8 cellular contexts compared by ENCODE assay signal in genomic region chr2:157830696-157831570, GRCh38. TPM values are rescaled to one million over a fixed set of nuclear protein-coding genes. Genes with fewer than 3 reads are reported as not detected.
DNase-seq lines count a peak whose midpoint lies in the region; ATAC-seq, FAIRE-seq and TF ChIP-seq lines count a peak whose summit lies in the region.

No MANE protein-coding gene starts in this region.

- H3K27me3 ChIP-seq in K562 (ENCODE audit: control insufficient read depth in 2 of 2, insufficient read depth in 2 of 2, low read length in 2 of 2), result no peaks in the 10 kb centered on the region
- H3K27me3 ChIP-seq in upper lobe of left lung, result no peaks in the 10 kb centered on the region
- no peaks in the 10 kb centered on the region for H3K27me3 ChIP-seq in neuronal stem cell (ENCODE audit: control insufficient read depth in 3 of 3, insufficient read depth in 3 of 3, low read depth in 1 of 3, low read length in 3 of 3)

- H3K4me1 ChIP-seq in K562 (replicated peaks in 1 of 2; ENCODE audit: control insufficient read depth in 2 of 2, insufficient read depth in 2 of 2, low read length in 2 of 2) (peaks cover 0 to 6% of the 10 kb centered on the region in 2 experiments; a peak in 3 of 5 replicates), upper lobe of left lung (peaks cover 0 to 15% (median 11%) of the 10 kb centered on the region in 4 donors), neuronal stem cell (ENCODE audit: control insufficient read depth in 2 of 2, insufficient read depth in 1 of 2, low read depth in 1 of 2, low read length in 2 of 2) (no peaks in the 10 kb centered on the region)

- H3K4me2 ChIP-seq in K562 (ENCODE audit: insufficient read depth, low read length) (no peak overlapping the region), neuronal stem cell (ENCODE audit: insufficient read depth, low read length, poor library complexity, severe bottlenecking) (no peak overlapping the region)

- no peak for TF ChIP-seq RAD21 in K562 (CRISPR knock-in tag; conservative IDR thresholded peaks at IDR 0.05 in 1 of 2, IDR thresholded peaks at IDR 0.05 in 1 of 2)

- H3K27ac ChIP-seq in K562 (ENCODE audit: extremely low read depth, low read depth, low read length) (peak overlapping the region; percentile 10; the same call in 1 of the 3 replicates), upper lobe of left lung (peak overlapping the region; percentile 15 to 73 (median 57)), neuronal stem cell (replicated peaks; ENCODE audit: low read length) (no peak overlapping the region)

- TF ChIP-seq EP300 in K562 (IDR thresholded peaks at IDR 0.05; ENCODE audit: low read length) (no peak), upper lobe of left lung (IDR thresholded peaks at IDR 0.05) (peak in 2 of 4 donors; percentile 16 to 97)

- no peaks in the 10 kb centered on the region for H3K79me2 ChIP-seq in K562 (ENCODE audit: control insufficient read depth, insufficient read depth, low read length)

- in situ Hi-C loops in K562 (cut with MboI), result no loop called here

- no peak overlapping the region for H4K91ac ChIP-seq in neuronal stem cell (ENCODE audit: low read depth, low read length, poor library complexity)

- H3K14ac ChIP-seq in neuronal stem cell (ENCODE audit: low read length), result no peak overlapping the region

- 59% methylated on average over 2 of the region's 2 CpGs for WGBS in K562 (ENCODE audit: insufficient coverage, low coverage, missing lambda C conversion rate)
- 53 to 63% methylated on average over 2 of the region's 2 CpGs for WGBS in upper lobe of left lung, 2 donors
- no CpG with 5 or more reads among the region's 2 CpGs for WGBS in neuronal stem cell (ENCODE audit: extremely low coverage in 2 of 2, insufficient read length in 2 of 2, insufficient replicate concordance in 1 of 2), 2 donors

- H3K36me3 ChIP-seq in K562 (ENCODE audit: control insufficient read depth, insufficient read depth, low read length) (no peaks in the 10 kb centered on the region; the same call in 2 of the 3 replicates), upper lobe of left lung (no peaks in the 10 kb centered on the region), neuronal stem cell (replicated peaks in 1 of 2; ENCODE audit: control insufficient read depth in 2 of 2, insufficient read depth in 2 of 2, low read length in 2 of 2) (no peaks in the 10 kb centered on the region)

- H2BK15ac ChIP-seq in neuronal stem cell (ENCODE audit: low read length), result no peak overlapping the region

- ATAC-seq in K562, result no peak
- peak; percentile 50 to 92 for ATAC-seq in upper lobe of left lung (ENCODE audit: low FRiP score in 2 of 2)
- no peak for ATAC-seq in GM21447 (IDR thresholded peaks at IDR 0.05; ENCODE audit: unreplicated experiment)
- no peak for ATAC-seq in HG03095 (IDR thresholded peaks at IDR 0.05; ENCODE audit: unreplicated experiment)

- intact Hi-C loops in K562 (cut with micrococcal nuclease), result no loop called here

- TF ChIP-seq POLR2A in K562 (conservative IDR thresholded peaks at IDR 0.05) (no peak), upper lobe of left lung (IDR thresholded peaks at IDR 0.05) (no peak)

- DNase-seq in SIG-M5 treated with dmso at 0.1 percent for 504 hours (lab: John Stamatoyannopoulos, UW; ENCODE audit: unreplicated experiment) (peak; percentile 11), SIG-M5 (lab: John Stamatoyannopoulos, UW) (no peak), K562 (ENCODE audit: extremely low read depth in 1 of 4, low spot score in 3 of 4) (no peak), kidney glomerular epithelial cell (lab: John Stamatoyannopoulos, UW) (peak; percentile 82), upper lobe of left lung (peak in 1 of 2 donors; percentile 64), neuronal stem cell (ENCODE audit: low spot score) (no peak)

- no TSS peak for BruUV-seq in K562 (replicated peaks; lab: Mats Ljungman, UMichigan)

- POLR2A ChIA-PET in K562 (lab: Yijun Ruan, JAX), result no interaction called here

- H3K23ac ChIP-seq in neuronal stem cell (ENCODE audit: low read depth, low read length, poor library complexity), result no peak overlapping the region

- no peak overlapping the region for H2BK12ac ChIP-seq in neuronal stem cell (ENCODE audit: low read length)

- no peaks in the 10 kb centered on the region for H3K9me1 ChIP-seq in K562 (ENCODE audit: control insufficient read depth, insufficient read depth, low read length)

- no peaks in the 10 kb centered on the region for H3K79me1 ChIP-seq in neuronal stem cell (ENCODE audit: low read depth, low read length)

- CTCF ChIA-PET in K562 (lab: Yijun Ruan, JAX; ENCODE audit: low intra/inter-chr PET ratio), result no interaction called here

- H3K4ac ChIP-seq in neuronal stem cell (ENCODE audit: low read length), result no peak overlapping the region

- FAIRE-seq in K562 (lab: Jason Lieb, UNC), result no peak

- no peaks in the 10 kb centered on the region for H3K9me3 ChIP-seq in K562 (replicated peaks; ENCODE audit: control insufficient read depth, insufficient read depth, low read depth, low read length)
- H3K9me3 ChIP-seq in upper lobe of left lung, result no peaks in the 10 kb centered on the region
- H3K9me3 ChIP-seq in neuronal stem cell (replicated peaks in 1 of 2; ENCODE audit: control insufficient read depth in 2 of 2, insufficient read depth in 1 of 2, low read depth in 1 of 2, low read length in 2 of 2), result no peaks in the 10 kb centered on the region

- H3K18ac ChIP-seq in neuronal stem cell (ENCODE audit: low read length), result no peak overlapping the region

- H2BK5ac ChIP-seq in neuronal stem cell (ENCODE audit: low read length), result no peak overlapping the region

- H2AK5ac ChIP-seq in neuronal stem cell (ENCODE audit: low read depth, low read length), result no peak overlapping the region

- no peak overlapping the region for H2AFZ ChIP-seq in K562 (ENCODE audit: low read depth, low read length)
- no peak overlapping the region for H2AFZ ChIP-seq in neuronal stem cell (ENCODE audit: low read length)

- no peak overlapping the region for H4K8ac ChIP-seq in neuronal stem cell (ENCODE audit: low read depth, low read length)

- H3K9ac ChIP-seq in K562 (ENCODE audit: insufficient read depth in 1 of 2, low read depth in 2 of 2, low read length in 2 of 2), result no peak overlapping the region
- no peak overlapping the region for H3K9ac ChIP-seq in neuronal stem cell (ENCODE audit: low read depth, low read length, poor library complexity)

- no peak overlapping the region for H2BK120ac ChIP-seq in neuronal stem cell (ENCODE audit: low read depth, low read length)

- H3K4me3 ChIP-seq in K562, result no peak overlapping the region
- H3K4me3 ChIP-seq in upper lobe of left lung, result no peak overlapping the region
- no peak overlapping the region for H3K4me3 ChIP-seq in neuronal stem cell (ENCODE audit: low read length in 2 of 2)

- TF ChIP-seq CTCF in K562 (IDR thresholded peaks at IDR 0.05 in 2 of 3, conservative IDR thresholded peaks at IDR 0.05 in 1 of 3; ENCODE audit: insufficient read depth in 2 of 3, low read depth in 1 of 3, low read length in 3 of 3) (no peak), upper lobe of left lung (IDR thresholded peaks at IDR 0.05) (no peak)

- no peaks in the 10 kb centered on the region for H4K20me1 ChIP-seq in K562 (replicated peaks; ENCODE audit: control insufficient read depth, insufficient read depth, low read length)

TF ChIP-seq in K562, 482 proteins besides CTCF, POLR2A, EP300 and RAD21 (continues in another document):
- TF ChIP-seq HNRNPLL (IDR thresholded peaks at IDR 0.05; ENCODE audit: low read depth, low read length, poor library complexity, severe bottlenecking), result no peak

RNA-seq across cellular contexts. Expression of gene ACVR1, which starts 45.2 kb away (rescaled TPM):
- total RNA-seq in K562 (2011; cell fraction: chromatin; rRNA removed; ENCODE audit: low replicate concordance), result 38.7 and 52.9 TPM in 2 replicates
- 26.2 and 27.5 TPM in 2 replicates for total RNA-seq in K562 (2011; cell fraction: nucleolus; rRNA removed)
- 35.6 and 47.0 TPM in 2 replicates for total RNA-seq in K562 (2011; cell fraction: nucleoplasm; rRNA removed)
- total RNA-seq in K562 (2014; rRNA removed) (4.3 and 4.4 TPM in 2 replicates), K562 (2014; rRNA removed; fragmentation: Illumina TruSeq; extraction: Trizol) (6.8 and 6.9 TPM in 2 replicates), K562 (2015; rRNA removed; fragmentation: Illumina TruSeq; extraction: Trizol) (3.8 and 4.5 TPM in 2 replicates), K562 (2021) (12.0 and 14.3 TPM in 2 replicates), upper lobe of left lung (10 to 100 TPM; 16.4 to 38.8 (median 25.8) TPM)
- polyA plus RNA-seq in K562 (2011; rRNA removed) (11.4 and 14.2 TPM in 2 replicates), K562 (2014; fragmentation: Illumina TruSeq; extraction: Trizol) (12.9 and 13.0 TPM in 2 replicates), K562 (2014; fragmentation: Nextera tagmentation; extraction: Ambion mirVana) (1 to 10 TPM; 4.7 to 7.9 TPM), K562 (2014; rRNA removed) (5.9 and 6.8 TPM in 2 replicates)
- 6.6 and 10.6 TPM in 2 replicates for polyA plus RNA-seq in K562 (2011; cell fraction: cytosol; rRNA removed)
- polyA plus RNA-seq in K562 (2011; cell fraction: nucleus; rRNA removed), result 12.8 and 15.9 TPM in 2 replicates
- 8.5 and 14.6 TPM in 2 replicates for polyA plus RNA-seq in K562 (2012)
- polyA minus RNA-seq in K562 (2011; rRNA and poly(A)+ RNA removed), result 21.8 and 29.3 TPM in 2 replicates
- polyA minus RNA-seq in K562 (2011; cell fraction: cytosol; rRNA and poly(A)+ RNA removed), result 10.3 and 12.3 TPM in 2 replicates
- 14.8 and 26.1 TPM in 2 replicates for polyA minus RNA-seq in K562 (2011; cell fraction: nucleus; rRNA and poly(A)+ RNA removed)
- 8.4 TPM for polyA plus RNA-seq in neuronal stem cell (2013, experiment 1 of 2)
- 8.4 TPM for polyA plus RNA-seq in neuronal stem cell (2013, experiment 2 of 2)

Comparison
In these comparisons a context has a peak if more than half of its experiments do, and no peak if none do; other contexts are left out.
1. DNase-seq: peak in SIG-M5 treated with dmso at 0.1 percent for 504 hours (single experiment) and kidney glomerular epithelial cell (single experiment); none in SIG-M5 (single experiment), K562 (0 of 4) and neuronal stem cell (single experiment).
2. ATAC-seq: peak in upper lobe of left lung (2 of 2); none in K562 (single experiment), GM21447 (single experiment) and HG03095 (single experiment).